ENCODE assay signal across 24 cellular contexts in the genomic region with DNA sequence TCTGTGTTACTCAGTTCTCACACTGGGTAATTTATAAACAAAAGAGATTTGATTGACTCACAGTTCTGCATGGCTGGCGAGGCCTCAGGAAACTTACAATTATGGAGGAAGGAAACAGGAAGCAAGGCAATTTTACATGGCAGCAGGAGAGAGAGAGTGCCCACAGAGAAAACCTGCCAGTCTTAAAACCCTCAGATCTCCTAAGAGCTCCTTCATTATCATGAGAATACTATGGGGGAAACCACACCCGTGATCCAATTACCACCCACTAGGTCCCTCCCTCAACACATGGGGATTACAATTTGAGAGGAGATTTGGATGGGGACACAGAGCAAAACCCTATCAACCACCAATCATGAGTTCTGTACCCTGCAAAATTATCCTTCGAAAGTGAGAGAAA.
"Had no signal": no experiment of that assay in that cellular context is flagged by ENCODE, and none has a peak within 500 bp of the region (broad histone marks: within the 10 kb centered on the region; RNA-seq: fewer than 3 reads in every experiment).

No MANE protein-coding gene starts in this region.

- H3K36me3 ChIP-seq: left ventricle myocardium inferior, neural progenitor cell, neutrophil, right atrium auricular region, right lobe of liver, suprapubic skin, thoracic aorta, tibial artery, uterus had no signal

- H3K4me1 ChIP-seq: left ventricle myocardium inferior, neural progenitor cell, parathyroid adenoma, right atrium auricular region, right lobe of liver, suprapubic skin, tibial artery, uterus had no signal

- H3K4me3 ChIP-seq: left ventricle myocardium inferior, lung, neural progenitor cell, right atrium auricular region, right lobe of liver, smooth muscle cell, suprapubic skin, thoracic aorta, tibial artery, uterus had no signal

- DNase-seq: hippocampal formation; immature natural killer cell; kidney; left ventricle myocardium inferior; mesendoderm; naive B cell; natural killer cell; nephron progenitor cell; occipital lobe; right lobe of liver; stimulated activated CD4-positive, alpha-beta T cell treated with anti-CD3 and anti-CD28 coated beads, Interleukin-2, amount 100 ng/mL, for 24 hours; stimulated activated CD4-positive, alpha-beta T cell treated with anti-CD3 and anti-CD28 coated beads, Interleukin-4, amount 100 ng/mL, for 1 hour; stimulated activated naive CD4-positive, alpha-beta T cell; tibial artery; trophoblast cell; uterus had no signal

- H3K27me3 ChIP-seq: neural progenitor cell, neutrophil, right atrium auricular region, right lobe of liver, suprapubic skin, tibial artery, uterus had no signal

- H3K9ac ChIP-seq: neural progenitor cell, parathyroid adenoma had no signal

- H3K27ac ChIP-seq: left ventricle myocardium inferior, neural progenitor cell, neutrophil, parathyroid adenoma, right atrium auricular region, right lobe of liver, suprapubic skin, thoracic aorta, tibial artery, uterus had no signal

- H3K9me3 ChIP-seq: left ventricle myocardium inferior, neutrophil, right atrium auricular region, right lobe of liver, thoracic aorta, tibial artery, uterus had no signal

- H3K4me2 ChIP-seq: neural progenitor cell, smooth muscle cell had no signal
